6 cellular contexts compared by ENCODE assay signal in the genomic region with DNA sequence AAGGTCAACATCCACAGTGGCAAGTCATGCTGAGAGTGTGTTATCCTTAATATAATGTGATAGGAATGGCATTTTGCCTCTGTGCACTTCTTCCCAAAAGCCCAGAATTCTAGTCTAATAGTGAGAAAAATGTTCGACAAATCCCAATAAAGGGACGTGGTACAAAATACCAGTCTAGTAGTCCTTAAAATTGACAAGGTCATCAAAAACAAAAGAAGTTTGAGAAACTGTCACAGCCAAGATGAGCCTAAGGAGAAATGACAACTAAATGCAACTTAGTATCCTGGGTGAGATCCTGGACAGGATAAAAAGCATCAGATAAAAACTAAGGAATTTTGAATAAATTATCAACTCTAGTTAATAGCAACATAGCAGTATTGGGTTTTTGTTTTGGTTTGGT. TPM values are rescaled to one million over a fixed set of nuclear protein-coding genes. Genes with fewer than 3 reads are reported as not detected.
"Had no signal": no experiment of that assay in that cellular context is flagged by ENCODE, and none has a peak within 500 bp of the region (broad histone marks: within the 10 kb centered on the region; RNA-seq: fewer than 3 reads in every experiment).

No MANE protein-coding gene starts in this region.

- H3K9ac ChIP-seq: KMS-11 had no signal

- FAIRE-seq: HTR-8/SVneo had no signal

- H3K4me2 ChIP-seq: KMS-11 had no signal

- H3K27ac ChIP-seq: HL-60, KMS-11 had no signal

- DNase-seq: KBM-7, KG1 had no signal

RNA-seq across cellular contexts. Expression of a gene that starts 14.4 kb away (rescaled TPM):
- total RNA-seq: HT1080 had no signal
